In genomic region chr17:17058304-17058703, GRCh38 we compare ENCODE assay signal across 25 cellular contexts. TPM values are rescaled to one million over a fixed set of nuclear protein-coding genes. Genes with fewer than 3 reads are reported as not detected.
DNase-seq lines count a peak whose midpoint lies in the region; ATAC-seq, FAIRE-seq and TF ChIP-seq lines count a peak whose summit lies in the region.
"Had no signal": no experiment of that assay in that cellular context is flagged by ENCODE, and none has a peak within 500 bp of the region (broad histone marks: within the 10 kb centered on the region; RNA-seq: fewer than 3 reads in every experiment).

No MANE protein-coding gene starts in this region.

- H3K4me1 Mint-ChIP-seq in CD8-positive, alpha-beta T cell (ENCODE audit: low read depth) = peaks cover 47% of the 10 kb centered on the region

- WGBS in A549 (ENCODE audit: missing lambda C conversion rate) = 98% methylated on average over 6 of the region's 6 CpGs
- 91 to 92% methylated on average over 6 of the region's 6 CpGs for WGBS in sigmoid colon, 2 donors

- H3K27ac ChIP-seq in A549 = peak overlapping the region in 1 of 2 experiments; percentile 31; a peak in 2 of 6 replicates
- H3K27ac ChIP-seq in CD8-positive, alpha-beta T cell (ENCODE audit: low read depth, low read length) = no peak overlapping the region
- H3K27ac ChIP-seq in coronary artery = peak overlapping the region; percentile 39 to 70
- H3K27ac ChIP-seq in sigmoid colon = peak overlapping the region in 1 of 4 donors; percentile 26
- H3K27ac ChIP-seq: hepatocyte, left lung, pancreas had no signal

- FAIRE-seq in A549 (lab: Jason Lieb, UNC) = no peak
- FAIRE-seq: GM19239, pancreas had no signal

- TF ChIP-seq EP300 in A549 (IDR thresholded peaks at IDR 0.05) (no peak), sigmoid colon (IDR thresholded peaks at IDR 0.05) (no peak)

- TF ChIP-seq CTCF in A549 (IDR thresholded peaks at IDR 0.05) (no peak), coronary artery (IDR thresholded peaks at IDR 0.05) (no peak), sigmoid colon (IDR thresholded peaks at IDR 0.05) (no peak)
- no peak for TF ChIP-seq CTCF in CD8-positive, alpha-beta T cell (IDR thresholded peaks at IDR 0.05)

- CTCF ChIA-PET in A549 (lab: Yijun Ruan, JAX) = interaction anchor here (1.0 to 2.4 kb wide), 2 partner anchors 16 to 58 kb away, joined by 3 to 10 read pairs; partner anchors contain the start of gene MPRIP
- CTCF ChIA-PET in CD8-positive, alpha-beta T cell (lab: Charles Lee) = no interaction called here

- no peak for DNase-seq in A549 (ENCODE audit: low read depth in 1 of 2, low spot score in 1 of 2)
- DNase-seq in CD8-positive, alpha-beta T cell = no peak
- DNase-seq in coronary artery (ENCODE audit: low spot score) = peak; percentile 64
- peak; percentile 27 for DNase-seq in sigmoid colon
- DNase-seq in MG63 = no peak
- DNase-seq in erythroblast (lab: John Stamatoyannopoulos, UW) = no peak
- DNase-seq: activated CD4-positive, alpha-beta T cell treated with anti-CD3 and anti-CD28 coated beads, Interleukin-2, amount 50 U/mL, for 1 hour; CD4-positive, alpha-beta T cell; DMS153; effector CD8-positive, alpha-beta T cell; foreskin melanocyte; IMR-90; NCI-H1092 treated with DMSO at 0.1 percent for 48 hours; NCI-H2029; NCI-H2227 treated with DMSO at 0.1 percent for 48 hours; NCI-H69; SK-N-SH had no signal

- no peaks in the 10 kb centered on the region for H3K9me3 Mint-ChIP-seq in CD8-positive, alpha-beta T cell
- H3K9me3 Mint-ChIP-seq: brain; CD4-positive, alpha-beta T cell; nephron had no signal

- no peak overlapping the region for H3K4me2 ChIP-seq in A549
- H3K4me2 ChIP-seq: hepatocyte, SK-N-SH had no signal

- H3K27ac Mint-ChIP-seq in CD8-positive, alpha-beta T cell = peak overlapping the region; percentile 21
- H3K27ac Mint-ChIP-seq: CD4-positive, alpha-beta T cell had no signal

- ATAC-seq in A549 (no peak), GM19455 (IDR thresholded peaks at IDR 0.05; ENCODE audit: unreplicated experiment) (no peak)
- ATAC-seq in CD8-positive, alpha-beta T cell = no peak
- ATAC-seq: esophagus mucosa, left lung, pancreas had no signal

- intact Hi-C loops in CD8-positive, alpha-beta T cell (cut with DNase I, micrococcal nuclease) = no loop called here
- intact Hi-C loops in sigmoid colon (cut with DNase I) = no loop called here

- POLR2A ChIA-PET in A549 (lab: Yijun Ruan, JAX) = no interaction called here
- POLR2A ChIA-PET in CD8-positive, alpha-beta T cell (lab: Charles Lee) = no interaction called here

- no peak overlapping the region for H3K4me3 ChIP-seq in A549
- no peak overlapping the region for H3K4me3 ChIP-seq in CD8-positive, alpha-beta T cell (ENCODE audit: low read depth, low read length)
- no peak overlapping the region for H3K4me3 ChIP-seq in coronary artery
- no peak overlapping the region for H3K4me3 ChIP-seq in sigmoid colon
- no peak overlapping the region for H3K4me3 ChIP-seq in MG63
- H3K4me3 ChIP-seq: hepatocyte, left lung, pancreas had no signal

- TF ChIP-seq POLR2A in A549 (IDR thresholded peaks at IDR 0.05; ENCODE audit: low read length) (no peak), sigmoid colon (IDR thresholded peaks at IDR 0.05) (no peak), erythroblast (IDR thresholded peaks at IDR 0.05; ENCODE audit: low read length) (no peak)

- no peak overlapping the region for H3K4me3 Mint-ChIP-seq in CD8-positive, alpha-beta T cell
- H3K4me3 Mint-ChIP-seq: brain; CD4-positive, alpha-beta T cell; nephron had no signal

- peaks cover 21% of the 10 kb centered on the region for H3K36me3 Mint-ChIP-seq in CD8-positive, alpha-beta T cell

- H3K27me3 ChIP-seq in CD8-positive, alpha-beta T cell (ENCODE audit: insufficient read depth, low read length) = no peaks in the 10 kb centered on the region
- no peaks in the 10 kb centered on the region for H3K27me3 ChIP-seq in sigmoid colon
- H3K27me3 ChIP-seq in MG63 = no peaks in the 10 kb centered on the region
- H3K27me3 ChIP-seq: hepatocyte, left lung, pancreas had no signal

- H3K4me1 ChIP-seq in A549 (peaks cover 99% of the 10 kb centered on the region), sigmoid colon (peaks cover 0 to 73% (median 50%) of the 10 kb centered on the region in 4 donors)
- peaks cover 6% of the 10 kb centered on the region for H3K4me1 ChIP-seq in CD8-positive, alpha-beta T cell (ENCODE audit: insufficient read depth, low read length)

- no peaks in the 10 kb centered on the region for H3K27me3 Mint-ChIP-seq in CD8-positive, alpha-beta T cell (ENCODE audit: low read depth)
- H3K27me3 Mint-ChIP-seq: brain; CD4-positive, alpha-beta T cell had no signal

- TF ChIP-seq RAD21 in A549 (conservative IDR thresholded peaks at IDR 0.05 in 1 of 2, IDR thresholded peaks at IDR 0.05 in 1 of 2) = no peak

- H3K36me3 ChIP-seq in CD8-positive, alpha-beta T cell (ENCODE audit: insufficient read depth, low read length) = no peaks in the 10 kb centered on the region
- H3K36me3 ChIP-seq in sigmoid colon (peaks cover 0 to 6% (median 0%) of the 10 kb centered on the region in 4 donors), MG63 (no peaks in the 10 kb centered on the region; the same call in 1 of the 2 replicates)
- H3K36me3 ChIP-seq: pancreas had no signal

- H3K9me3 ChIP-seq in A549 = no peaks in the 10 kb centered on the region
- H3K9me3 ChIP-seq in CD8-positive, alpha-beta T cell (ENCODE audit: low read length) = no peaks in the 10 kb centered on the region
- H3K9me3 ChIP-seq in sigmoid colon = no peaks in the 10 kb centered on the region
- H3K9me3 ChIP-seq in MG63 = no peaks in the 10 kb centered on the region
- H3K9me3 ChIP-seq: left lung, pancreas, SK-N-SH had no signal

TF ChIP-seq in A549, 52 proteins besides CTCF, POLR2A, EP300 and RAD21:
- TF ChIP-seq HES2 (IDR thresholded peaks at IDR 0.05) (no peak), NPAS2 (CRISPR knock-in tag; IDR thresholded peaks at IDR 0.05; ENCODE audit: borderline replicate concordance) (no peak), POLR2AphosphoS2 (conservative IDR thresholded peaks at IDR 0.05; ENCODE audit: low read length) (peak; percentile 63; the same call in 1 of the 2 replicates), JUN (IDR thresholded peaks at IDR 0.05) (no peak), SREBF2 (IDR thresholded peaks at IDR 0.05) (no peak)

RNA-seq across cellular contexts. Expression of gene MPRIP, which starts 16.0 kb away (rescaled TPM):
- polyA plus RNA-seq in A549 (2011; rRNA removed) (147 and 200 TPM in 2 replicates), A549 (2017; fragmentation: RNase III; extraction: RNeasy Plus Mini Kit Qiagen cat#74134 plus additional on column Dnase treatment) (192 to 240 TPM (median 228 TPM) in 3 replicates), sigmoid colon (100 to 1,000 TPM in 1 of 3 donors, 10 to 100 TPM in 2; 43.2 to 113 (median 67.9) TPM)
- polyA plus RNA-seq in A549 (2012; cell fraction: cytosol; rRNA removed) = 170 and 183 TPM in 2 replicates
- 347 and 385 TPM in 2 replicates for polyA plus RNA-seq in A549 (2012; cell fraction: nucleus; rRNA removed)
- 215 and 250 TPM in 2 replicates for polyA minus RNA-seq in A549 (2011; rRNA and poly(A)+ RNA removed)
- total RNA-seq in CD8-positive, alpha-beta T cell = 100 to 1,000 TPM; 146 to 149 TPM
- total RNA-seq in sigmoid colon = 100 to 1,000 TPM in 1 of 4 donors, 10 to 100 TPM in 3; 59.6 to 101 (median 80.4) TPM
- 139 and 143 TPM in 2 replicates for total RNA-seq in MG63 (2014; rRNA removed; shearing (Covaris generic); ENCODE audit: low replicate concordance)

Comparison
In these comparisons a context has a peak if more than half of its experiments do, and no peak if none do; other contexts are left out.
1. DNase-seq: peak in coronary artery (single experiment) and sigmoid colon (single experiment); none in A549 (0 of 2), CD8-positive, alpha-beta T cell (0 of 7), MG63 (single experiment) and erythroblast (0 of 2).